Comparison of ENCODE assay signal across 18 cellular contexts in the genomic region with DNA sequence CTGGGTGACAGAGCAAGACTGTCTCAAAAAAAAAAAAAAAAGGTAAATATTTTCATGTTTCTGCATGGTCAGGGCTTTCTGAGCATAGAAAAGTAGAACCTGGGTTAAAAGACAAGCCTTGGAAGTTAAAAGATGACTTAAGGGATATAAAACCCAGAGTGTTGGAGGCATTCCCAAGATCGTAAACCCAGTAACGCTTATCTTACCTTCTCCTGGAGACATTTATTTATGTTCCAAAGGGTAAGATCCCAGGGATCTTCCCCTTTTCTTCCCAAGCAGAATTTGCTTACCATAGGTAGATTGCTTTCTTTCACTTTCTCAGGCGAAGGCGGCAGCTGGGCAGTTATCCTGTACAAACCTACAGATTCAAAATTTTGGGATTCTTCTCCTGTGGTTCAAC.
"Had no signal": no experiment of that assay in that cellular context is flagged by ENCODE, and none has a peak within 500 bp of the region (broad histone marks: within the 10 kb centered on the region; RNA-seq: fewer than 3 reads in every experiment).

No MANE protein-coding gene starts in this region.

- H3K36me3 ChIP-seq: neutrophil, right atrium auricular region, stomach had no signal

- H3K9me3 Mint-ChIP-seq: activated CD4-positive, alpha-beta memory T cell treated with anti-CD3 and anti-CD28 coated beads for 36 hours; activated naive CD4-positive, alpha-beta T cell treated with anti-CD3 and anti-CD28 coated beads for 36 hours; activated T-cell treated with anti-CD3 and anti-CD28 coated beads, Interleukin-2, amount 50 U/mL, for 24 hours; brain; memory B cell; naive thymus-derived CD8-positive, alpha-beta T cell; type B pancreatic cell; WTC11 had no signal

- H3K27ac ChIP-seq: neutrophil, right atrium auricular region, stomach had no signal

- DNase-seq: activated CD4-positive, alpha-beta memory T cell treated with anti-CD3 and anti-CD28 coated beads for 36 hours; activated CD4-positive, alpha-beta T cell treated with anti-CD3 and anti-CD28 coated beads for 4 hours; activated naive CD4-positive, alpha-beta T cell treated with anti-CD3 and anti-CD28 coated beads for 36 hours; activated T-cell treated with anti-CD3 and anti-CD28 coated beads, Interleukin-2, amount 50 U/mL, for 24 hours; anterior cingulate cortex; caudate nucleus; erythroblast; naive thymus-derived CD8-positive, alpha-beta T cell; stimulated activated CD4-positive, alpha-beta T cell treated with anti-CD3 and anti-CD28 coated beads, Interleukin-4, amount 100 ng/mL, for 1 hour; stomach; SW 1271; T-helper 2 cell had no signal

- H3K9me3 ChIP-seq: neutrophil, right atrium auricular region, stomach had no signal

- H3K4me1 ChIP-seq: right atrium auricular region, stomach had no signal

- H3K4me3 Mint-ChIP-seq: activated CD4-positive, alpha-beta memory T cell treated with anti-CD3 and anti-CD28 coated beads for 36 hours; activated naive CD4-positive, alpha-beta T cell treated with anti-CD3 and anti-CD28 coated beads for 36 hours; activated T-cell treated with anti-CD3 and anti-CD28 coated beads, Interleukin-2, amount 50 U/mL, for 24 hours; brain; memory B cell; naive thymus-derived CD8-positive, alpha-beta T cell; type B pancreatic cell; WTC11 had no signal

- H3K36me3 Mint-ChIP-seq: activated CD4-positive, alpha-beta memory T cell treated with anti-CD3 and anti-CD28 coated beads for 36 hours; brain; memory B cell; naive thymus-derived CD8-positive, alpha-beta T cell; type B pancreatic cell; WTC11 had no signal

- H3K27me3 ChIP-seq: neutrophil, right atrium auricular region, stomach had no signal

- H3K4me3 ChIP-seq: right atrium auricular region, stomach had no signal

- H3K27ac Mint-ChIP-seq: activated CD4-positive, alpha-beta memory T cell treated with anti-CD3 and anti-CD28 coated beads for 36 hours; activated naive CD4-positive, alpha-beta T cell treated with anti-CD3 and anti-CD28 coated beads for 36 hours; activated T-cell treated with anti-CD3 and anti-CD28 coated beads, Interleukin-2, amount 50 U/mL, for 24 hours; brain; memory B cell; naive thymus-derived CD8-positive, alpha-beta T cell; type B pancreatic cell; WTC11 had no signal

- ATAC-seq: naive thymus-derived CD8-positive, alpha-beta T cell; WTC11 had no signal

- H3K4me1 Mint-ChIP-seq: brain; memory B cell; naive thymus-derived CD8-positive, alpha-beta T cell; WTC11 had no signal

- H3K27me3 Mint-ChIP-seq: activated CD4-positive, alpha-beta memory T cell treated with anti-CD3 and anti-CD28 coated beads for 36 hours; activated T-cell treated with anti-CD3 and anti-CD28 coated beads, Interleukin-2, amount 50 U/mL, for 24 hours; brain; memory B cell; type B pancreatic cell had no signal
